ENCODE assay signal across 9 cellular contexts in the genomic region with DNA sequence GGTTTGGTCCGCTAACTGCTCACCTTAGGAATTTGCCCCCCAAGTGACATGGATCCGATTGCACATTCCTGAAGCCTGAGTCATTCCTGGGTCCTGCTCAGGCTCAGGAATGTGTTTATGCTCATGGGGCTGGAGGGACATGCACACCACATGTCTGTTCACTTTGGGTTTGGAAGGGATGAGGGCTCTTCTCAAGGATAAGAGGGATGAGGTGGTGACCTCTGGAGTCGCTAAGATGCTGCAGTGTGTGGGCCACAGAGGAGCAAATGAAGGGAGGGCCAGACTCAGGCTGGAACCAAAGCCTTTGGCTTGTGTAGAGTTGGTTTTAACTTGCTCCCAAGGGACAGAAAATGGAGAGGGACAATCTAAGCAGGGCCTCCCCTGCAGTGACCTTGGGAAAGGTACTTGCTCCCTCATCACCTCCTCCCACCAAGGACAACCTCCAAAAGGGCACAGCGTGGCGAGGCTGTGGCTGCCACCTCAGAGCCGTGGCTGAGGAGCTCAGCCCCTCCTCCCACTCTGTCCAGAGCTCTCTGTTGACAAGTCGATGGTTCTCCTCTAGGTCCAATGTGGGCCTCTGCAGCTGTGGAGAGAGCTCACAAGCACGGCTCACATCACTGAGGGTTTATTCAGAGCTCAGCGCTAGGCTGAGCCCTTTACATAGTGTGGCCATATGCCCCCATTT.
DNase-seq lines count a peak whose midpoint lies in the region; ATAC-seq, FAIRE-seq and TF ChIP-seq lines count a peak whose summit lies in the region.
"Had no signal": no experiment of that assay in that cellular context is flagged by ENCODE, and none has a peak within 500 bp of the region (broad histone marks: within the 10 kb centered on the region; RNA-seq: fewer than 3 reads in every experiment).

No MANE protein-coding gene starts in this region.

- 50 to 63% methylated on average over 1 to 9 of the region's 9 CpGs for WGBS in body of pancreas, 2 donors
- WGBS in small intestine, 3 donors: 66 to 73% (median 66%) methylated on average over 9 of the region's 9 CpGs

- DNase-seq in HCEC 1CT (peak; percentile 98), body of pancreas (peak; percentile 43 to 72 (median 62)), iPS DF 4.7 (ENCODE audit: extremely low read depth, low spot score) (peak; percentile 91), small intestine (peak; percentile 19), kidney glomerular epithelial cell (lab: John Stamatoyannopoulos, UW) (no peak), NCI-H1436 (lab: John Stamatoyannopoulos, UW) (no peak)
- DNase-seq in stimulated activated CD8-positive, alpha-beta memory T cell treated with anti-CD3 and anti-CD28 coated beads, Interleukin-4, amount 100 ng/mL, for 48 hours: no peak
- DNase-seq: activated effector memory CD4-positive, alpha-beta T cell treated with Interleukin-2 at 50 U/mL for 16 hours had no signal

- H3K4me1 ChIP-seq in body of pancreas (peaks cover 30% of the 10 kb centered on the region), small intestine (ENCODE audit: control insufficient read depth in 2 of 2, insufficient read depth in 1 of 2, low read depth in 1 of 2, low read length in 1 of 2) (no peaks in the 10 kb centered on the region)

- H3K27ac ChIP-seq in body of pancreas: peak overlapping the region; percentile 70 to 88 (median 76)
- H3K27ac ChIP-seq in small intestine (ENCODE audit: low read depth in 1 of 2, low read length in 1 of 2): peak overlapping the region; percentile 6 to 69

- intact Hi-C loops in body of pancreas (cut with DNase I): no loop called here

- no peak for TF ChIP-seq CTCF in body of pancreas (IDR thresholded peaks at IDR 0.05)

- H3K4me3 ChIP-seq in body of pancreas (no peak overlapping the region), small intestine (ENCODE audit: low read depth in 1 of 2, low read length in 2 of 2) (no peak overlapping the region)

- TF ChIP-seq POLR2A in body of pancreas (IDR thresholded peaks at IDR 0.05): peak in 1 of 3 donors; percentile 37

- no peaks in the 10 kb centered on the region for H3K27me3 ChIP-seq in body of pancreas
- H3K27me3 ChIP-seq in small intestine (ENCODE audit: control insufficient read depth in 2 of 2, insufficient read depth in 2 of 2, low read length in 2 of 2): no peaks in the 10 kb centered on the region

- peak; percentile 90 for ATAC-seq in body of pancreas
- no peak for ATAC-seq in GM19395 (IDR thresholded peaks at IDR 0.05; ENCODE audit: unreplicated experiment)

- FAIRE-seq in small intestine (lab: Jason Lieb, UNC): no peak

- no peaks in the 10 kb centered on the region for H3K36me3 ChIP-seq in body of pancreas (replicated peaks in 1 of 2; ENCODE audit: insufficient read depth in 1 of 2, low read depth in 2 of 2)
- no peaks in the 10 kb centered on the region for H3K36me3 ChIP-seq in small intestine (ENCODE audit: control insufficient read depth in 2 of 2, insufficient read depth in 2 of 2, low read length in 2 of 2)

- H3K9me3 ChIP-seq in body of pancreas: no peaks in the 10 kb centered on the region
- H3K9me3 ChIP-seq in small intestine (ENCODE audit: control insufficient read depth, low read depth): no peaks in the 10 kb centered on the region

Comparison
In these comparisons a context has a peak if more than half of its experiments do, and no peak if none do; other contexts are left out.
1. DNase-seq: peak in HCEC 1CT (single experiment), body of pancreas (4 of 4), iPS DF 4.7 (single experiment) and small intestine (single experiment); none in kidney glomerular epithelial cell (single experiment), stimulated activated CD8-positive, alpha-beta memory T cell treated with anti-CD3 and anti-CD28 coated beads, Interleukin-4, amount 100 ng/mL, for 48 hours (single experiment) and NCI-H1436 (single experiment).